2 cellular contexts compared by ENCODE assay signal in genomic region chr9:98182069-98182820, GRCh38.
TF ChIP-seq lines count a peak whose summit lies in the region.

No MANE protein-coding gene starts in this region.

TF ChIP-seq in HEK293, 187 proteins besides CTCF, POLR2A, EP300 and RAD21 (continued from another document):
- no peak for TF ChIP-seq ZBTB20 (tag by site-specific recombination; IDR thresholded peaks at IDR 0.05)
- no peak for TF ChIP-seq ZNF610 (tag by site-specific recombination; IDR thresholded peaks at IDR 0.05; ENCODE audit: borderline replicate concordance)
- no peak for TF ChIP-seq ZNF571 (tag by site-specific recombination; IDR thresholded peaks at IDR 0.05)
- no peak for TF ChIP-seq ZNF501 (tag by site-specific recombination; IDR thresholded peaks at IDR 0.05)

TF ChIP-seq in HepG2, 621 proteins besides CTCF, POLR2A, EP300 and RAD21 (continued from another document):
- TF ChIP-seq, protein P1, sequence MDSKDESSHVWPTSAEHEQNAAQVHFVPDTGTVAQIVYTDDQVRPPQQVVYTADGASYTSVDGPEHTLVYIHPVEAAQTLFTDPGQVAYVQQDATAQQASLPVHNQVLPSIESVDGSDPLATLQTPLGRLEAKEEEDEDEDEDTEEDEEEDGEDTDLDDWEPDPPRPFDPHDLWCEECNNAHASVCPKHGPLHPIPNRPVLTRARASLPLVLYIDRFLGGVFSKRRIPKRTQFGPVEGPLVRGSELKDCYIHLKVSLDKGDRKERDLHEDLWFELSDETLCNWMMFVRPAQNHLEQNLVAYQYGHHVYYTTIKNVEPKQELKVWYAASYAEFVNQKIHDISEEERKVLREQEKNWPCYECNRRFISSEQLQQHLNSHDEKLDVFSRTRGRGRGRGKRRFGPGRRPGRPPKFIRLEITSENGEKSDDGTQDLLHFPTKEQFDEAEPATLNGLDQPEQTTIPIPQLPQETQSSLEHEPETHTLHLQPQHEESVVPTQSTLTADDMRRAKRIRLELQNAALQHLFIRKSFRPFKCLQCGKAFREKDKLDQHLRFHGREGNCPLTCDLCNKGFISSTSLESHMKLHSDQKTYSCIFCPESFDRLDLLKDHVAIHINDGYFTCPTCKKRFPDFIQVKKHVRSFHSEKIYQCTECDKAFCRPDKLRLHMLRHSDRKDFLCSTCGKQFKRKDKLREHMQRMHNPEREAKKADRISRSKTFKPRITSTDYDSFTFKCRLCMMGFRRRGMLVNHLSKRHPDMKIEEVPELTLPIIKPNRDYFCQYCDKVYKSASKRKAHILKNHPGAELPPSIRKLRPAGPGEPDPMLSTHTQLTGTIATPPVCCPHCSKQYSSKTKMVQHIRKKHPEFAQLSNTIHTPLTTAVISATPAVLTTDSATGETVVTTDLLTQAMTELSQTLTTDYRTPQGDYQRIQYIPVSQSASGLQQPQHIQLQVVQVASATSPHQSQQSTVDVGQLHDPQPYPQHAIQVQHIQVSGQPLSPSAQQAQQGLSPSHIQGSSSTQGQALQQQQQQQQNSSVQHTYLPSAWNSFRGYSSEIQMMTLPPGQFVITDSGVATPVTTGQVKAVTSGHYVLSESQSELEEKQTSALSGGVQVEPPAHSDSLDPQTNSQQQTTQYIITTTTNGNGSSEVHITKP (CRISPR knock-in tag; IDR thresholded peaks at IDR 0.05; ENCODE audit: low read depth) = no peak
- TF ChIP-seq ZNF430 (CRISPR knock-in tag; IDR thresholded peaks at IDR 0.05) = peak; percentile 25; the same call in 1 of the 2 replicates
- no peak for TF ChIP-seq GABPB1 (CRISPR knock-in tag; IDR thresholded peaks at IDR 0.05)
- 0 out of 2 replicates have a peak, but pooled peaks have one; percentile 9 for TF ChIP-seq RCOR2 (CRISPR knock-in tag; IDR thresholded peaks at IDR 0.05)
- no peak for TF ChIP-seq ZNF431 (CRISPR knock-in tag; IDR thresholded peaks at IDR 0.05; ENCODE audit: borderline replicate concordance, low read depth)
- peak; percentile 16; the same call in 1 of the 2 replicates for TF ChIP-seq ZMYM2 (CRISPR knock-in tag; IDR thresholded peaks at IDR 0.05)
- no peak for TF ChIP-seq ZNF136 (CRISPR knock-in tag; IDR thresholded peaks at IDR 0.05; ENCODE audit: low read depth)
- no peak for TF ChIP-seq RBM22 (optimal IDR thresholded peaks at IDR 0.05; ENCODE audit: low read length)
- no peak for TF ChIP-seq TEAD3 (CRISPR knock-in tag; optimal IDR thresholded peaks at IDR 0.05; ENCODE audit: borderline replicate concordance)
- TF ChIP-seq MYPOP (CRISPR knock-in tag; IDR thresholded peaks at IDR 0.05) = no peak
- TF ChIP-seq KDM1A (CRISPR knock-in tag; IDR thresholded peaks at IDR 0.05) = 0 out of 2 replicates have a peak, but pooled peaks have one; percentile 26
- TF ChIP-seq ZBTB1 (CRISPR knock-in tag; IDR thresholded peaks at IDR 0.05; ENCODE audit: borderline replicate concordance) = no peak
- TF ChIP-seq ARID4A (CRISPR knock-in tag; IDR thresholded peaks at IDR 0.05; ENCODE audit: borderline replicate concordance) = 0 out of 2 replicates have a peak, but pooled peaks have one; percentile 3
- no peak for TF ChIP-seq FIP1L1 (IDR thresholded peaks at IDR 0.05; ENCODE audit: borderline replicate concordance, insufficient read depth, low read depth, low read length)
- TF ChIP-seq, protein P2, sequence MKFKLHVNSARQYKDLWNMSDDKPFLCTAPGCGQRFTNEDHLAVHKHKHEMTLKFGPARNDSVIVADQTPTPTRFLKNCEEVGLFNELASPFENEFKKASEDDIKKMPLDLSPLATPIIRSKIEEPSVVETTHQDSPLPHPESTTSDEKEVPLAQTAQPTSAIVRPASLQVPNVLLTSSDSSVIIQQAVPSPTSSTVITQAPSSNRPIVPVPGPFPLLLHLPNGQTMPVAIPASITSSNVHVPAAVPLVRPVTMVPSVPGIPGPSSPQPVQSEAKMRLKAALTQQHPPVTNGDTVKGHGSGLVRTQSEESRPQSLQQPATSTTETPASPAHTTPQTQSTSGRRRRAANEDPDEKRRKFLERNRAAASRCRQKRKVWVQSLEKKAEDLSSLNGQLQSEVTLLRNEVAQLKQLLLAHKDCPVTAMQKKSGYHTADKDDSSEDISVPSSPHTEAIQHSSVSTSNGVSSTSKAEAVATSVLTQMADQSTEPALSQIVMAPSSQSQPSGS (CRISPR knock-in tag; IDR thresholded peaks at IDR 0.05) = no peak
- no peak for TF ChIP-seq HNRNPLL (IDR thresholded peaks at IDR 0.05; ENCODE audit: low read depth, low read length, poor library complexity, severe bottlenecking)
- TF ChIP-seq SALL1 (CRISPR knock-in tag; IDR thresholded peaks at IDR 0.05) = 0 out of 2 replicates have a peak, but pooled peaks have one; percentile 20
- no peak for TF ChIP-seq ZBTB40 (IDR thresholded peaks at IDR 0.05)
- no peak for TF ChIP-seq ZBTB40 (CRISPR knock-in tag; IDR thresholded peaks at IDR 0.05)
- TF ChIP-seq ZMYM3 (CRISPR knock-in tag; IDR thresholded peaks at IDR 0.05) = peak; percentile 53; the same call in 1 of the 2 replicates
- no peak for TF ChIP-seq ZNF101 (CRISPR knock-in tag; IDR thresholded peaks at IDR 0.05; ENCODE audit: borderline replicate concordance, low read depth)
- TF ChIP-seq ZNF207 (IDR thresholded peaks at IDR 0.05; ENCODE audit: borderline replicate concordance) = no peak
- TF ChIP-seq REPIN1 (CRISPR knock-in tag; IDR thresholded peaks at IDR 0.05; ENCODE audit: borderline replicate concordance, low read depth) = 0 out of 2 replicates have a peak, but pooled peaks have one; percentile 5
- TF ChIP-seq HES4 (CRISPR knock-in tag; IDR thresholded peaks at IDR 0.05; ENCODE audit: borderline replicate concordance) = no peak
- TF ChIP-seq, protein P3, sequence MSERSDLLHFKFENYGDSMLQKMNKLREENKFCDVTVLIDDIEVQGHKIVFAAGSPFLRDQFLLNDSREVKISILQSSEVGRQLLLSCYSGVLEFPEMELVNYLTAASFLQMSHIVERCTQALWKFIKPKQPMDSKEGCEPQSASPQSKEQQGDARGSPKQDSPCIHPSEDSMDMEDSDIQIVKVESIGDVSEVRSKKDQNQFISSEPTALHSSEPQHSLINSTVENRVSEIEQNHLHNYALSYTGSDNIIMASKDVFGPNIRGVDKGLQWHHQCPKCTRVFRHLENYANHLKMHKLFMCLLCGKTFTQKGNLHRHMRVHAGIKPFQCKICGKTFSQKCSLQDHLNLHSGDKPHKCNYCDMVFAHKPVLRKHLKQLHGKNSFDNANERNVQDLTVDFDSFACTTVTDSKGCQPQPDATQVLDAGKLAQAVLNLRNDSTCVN (CRISPR knock-in tag; IDR thresholded peaks at IDR 0.05; ENCODE audit: borderline replicate concordance) = no peak
TF ChIP-seq in HepG2: peak in this region for 9.
